Comparison of ENCODE assay signal across 21 cellular contexts in the genomic region with DNA sequence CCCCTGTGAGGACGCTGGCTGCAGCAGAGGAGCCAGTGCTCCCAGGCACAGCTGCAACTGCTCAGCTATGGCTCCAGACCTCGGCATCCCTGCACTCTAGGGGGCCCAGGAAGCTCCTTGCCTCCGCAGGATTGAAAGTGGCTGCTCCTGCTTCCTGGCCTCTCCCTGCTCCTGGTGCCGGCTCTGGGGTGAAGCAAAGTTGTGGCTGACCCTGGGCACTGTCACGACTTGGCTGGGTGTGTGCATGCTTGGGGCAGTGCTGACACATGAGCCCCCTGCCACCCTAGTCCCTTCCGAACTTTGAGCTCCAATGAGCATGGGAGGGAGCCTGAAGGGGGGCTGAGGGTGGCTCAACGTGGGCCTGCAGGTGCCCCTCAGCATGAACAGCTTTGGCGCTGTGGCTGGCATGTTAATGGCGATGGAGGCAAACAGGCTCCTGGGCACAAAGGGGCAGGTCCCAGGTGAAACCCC.
"Had no signal": no experiment of that assay in that cellular context is flagged by ENCODE, and none has a peak within 500 bp of the region (broad histone marks: within the 10 kb centered on the region; RNA-seq: fewer than 3 reads in every experiment).

No MANE protein-coding gene starts in this region.

- H3K9me3 Mint-ChIP-seq: activated CD4-positive, alpha-beta memory T cell treated with anti-CD3 and anti-CD28 coated beads, Interleukin-2, amount 10 ng/mL, durations not matched to agents 7 days and 5 days; nephron; stimulated activated naive CD8-positive, alpha-beta T cell treated with anti-CD3 and anti-CD28 coated beads, Interleukin-15, Interleukin-2, amounts not matched to agents 100 ng/mL and 50 ng/mL, for 24 hours had no signal

- H3K4me1 ChIP-seq: esophagus muscularis mucosa, gastroesophageal sphincter, heart left ventricle, suprapubic skin, transverse colon had no signal

- H3K27ac ChIP-seq: esophagus muscularis mucosa, gastroesophageal sphincter, heart left ventricle, suprapubic skin, transverse colon had no signal

- H3K27me3 ChIP-seq: esophagus muscularis mucosa, gastroesophageal sphincter, heart left ventricle, suprapubic skin, transverse colon had no signal

- H3K9me3 ChIP-seq: esophagus muscularis mucosa, gastroesophageal sphincter, heart left ventricle, transverse colon had no signal

- DNase-seq: activated CD4-positive, alpha-beta memory T cell treated with anti-CD3 and anti-CD28 coated beads, Interleukin-2, amount 10 ng/mL, durations not matched to agents 7 days and 5 days; activated CD4-positive, alpha-beta T cell treated with anti-CD3 and anti-CD28 coated beads for 36 hours; activated CD8-positive, alpha-beta memory T cell treated with anti-CD3 and anti-CD28 coated beads, Interleukin-2, amount 10 ng/mL, durations not matched to agents 7 days and 5 days; activated naive CD4-positive, alpha-beta T cell; effector CD8-positive, alpha-beta T cell; immature natural killer cell; mammary epithelial cell; midbrain; occipital lobe; retina; stimulated activated CD4-positive, alpha-beta T cell treated with anti-CD3 and anti-CD28 coated beads, Interleukin-12 subunit alpha, Interleukin-12 subunit beta, amount 100 ng/mL, for 4 hours; stimulated activated CD4-positive, alpha-beta T cell treated with anti-CD3 and anti-CD28 coated beads, Interleukin-1b, Interleukin-23, amount 100 ng/mL, for 48 hours; T-helper 17 cell; transverse colon had no signal

- H3K27me3 Mint-ChIP-seq: activated CD4-positive, alpha-beta memory T cell treated with anti-CD3 and anti-CD28 coated beads, Interleukin-2, amount 10 ng/mL, durations not matched to agents 7 days and 5 days; activated CD4-positive, alpha-beta T cell treated with anti-CD3 and anti-CD28 coated beads for 36 hours; stimulated activated naive CD8-positive, alpha-beta T cell treated with anti-CD3 and anti-CD28 coated beads, Interleukin-15, Interleukin-2, amounts not matched to agents 100 ng/mL and 50 ng/mL, for 24 hours had no signal

- H3K4me1 Mint-ChIP-seq: activated CD4-positive, alpha-beta memory T cell treated with anti-CD3 and anti-CD28 coated beads, Interleukin-2, amount 10 ng/mL, durations not matched to agents 7 days and 5 days; activated CD4-positive, alpha-beta T cell treated with anti-CD3 and anti-CD28 coated beads for 36 hours; activated CD8-positive, alpha-beta memory T cell treated with anti-CD3 and anti-CD28 coated beads, Interleukin-2, amount 10 ng/mL, durations not matched to agents 7 days and 5 days; brain; immature natural killer cell; nephron; T-helper 17 cell had no signal

- H3K36me3 Mint-ChIP-seq: activated CD8-positive, alpha-beta memory T cell treated with anti-CD3 and anti-CD28 coated beads, Interleukin-2, amount 10 ng/mL, durations not matched to agents 7 days and 5 days; brain; immature natural killer cell had no signal

- H3K4me3 Mint-ChIP-seq: activated CD4-positive, alpha-beta memory T cell treated with anti-CD3 and anti-CD28 coated beads, Interleukin-2, amount 10 ng/mL, durations not matched to agents 7 days and 5 days; activated CD4-positive, alpha-beta T cell treated with anti-CD3 and anti-CD28 coated beads for 36 hours; activated CD8-positive, alpha-beta memory T cell treated with anti-CD3 and anti-CD28 coated beads, Interleukin-2, amount 10 ng/mL, durations not matched to agents 7 days and 5 days; brain; immature natural killer cell; nephron; stimulated activated naive CD8-positive, alpha-beta T cell treated with anti-CD3 and anti-CD28 coated beads, Interleukin-15, Interleukin-2, amounts not matched to agents 100 ng/mL and 50 ng/mL, for 24 hours; T-helper 17 cell had no signal

- ATAC-seq: activated CD4-positive, alpha-beta T cell treated with anti-CD3 and anti-CD28 coated beads for 36 hours; activated CD8-positive, alpha-beta memory T cell treated with anti-CD3 and anti-CD28 coated beads, Interleukin-2, amount 10 ng/mL, durations not matched to agents 7 days and 5 days; gastroesophageal sphincter; heart left ventricle; T-helper 17 cell had no signal

- H3K27ac Mint-ChIP-seq: activated CD4-positive, alpha-beta memory T cell treated with anti-CD3 and anti-CD28 coated beads, Interleukin-2, amount 10 ng/mL, durations not matched to agents 7 days and 5 days; activated CD4-positive, alpha-beta T cell treated with anti-CD3 and anti-CD28 coated beads for 36 hours; activated CD8-positive, alpha-beta memory T cell treated with anti-CD3 and anti-CD28 coated beads, Interleukin-2, amount 10 ng/mL, durations not matched to agents 7 days and 5 days; brain; immature natural killer cell; nephron; stimulated activated naive CD8-positive, alpha-beta T cell treated with anti-CD3 and anti-CD28 coated beads, Interleukin-15, Interleukin-2, amounts not matched to agents 100 ng/mL and 50 ng/mL, for 24 hours; T-helper 17 cell had no signal
